ENCODE assay signal across 18 cellular contexts in the genomic region with DNA sequence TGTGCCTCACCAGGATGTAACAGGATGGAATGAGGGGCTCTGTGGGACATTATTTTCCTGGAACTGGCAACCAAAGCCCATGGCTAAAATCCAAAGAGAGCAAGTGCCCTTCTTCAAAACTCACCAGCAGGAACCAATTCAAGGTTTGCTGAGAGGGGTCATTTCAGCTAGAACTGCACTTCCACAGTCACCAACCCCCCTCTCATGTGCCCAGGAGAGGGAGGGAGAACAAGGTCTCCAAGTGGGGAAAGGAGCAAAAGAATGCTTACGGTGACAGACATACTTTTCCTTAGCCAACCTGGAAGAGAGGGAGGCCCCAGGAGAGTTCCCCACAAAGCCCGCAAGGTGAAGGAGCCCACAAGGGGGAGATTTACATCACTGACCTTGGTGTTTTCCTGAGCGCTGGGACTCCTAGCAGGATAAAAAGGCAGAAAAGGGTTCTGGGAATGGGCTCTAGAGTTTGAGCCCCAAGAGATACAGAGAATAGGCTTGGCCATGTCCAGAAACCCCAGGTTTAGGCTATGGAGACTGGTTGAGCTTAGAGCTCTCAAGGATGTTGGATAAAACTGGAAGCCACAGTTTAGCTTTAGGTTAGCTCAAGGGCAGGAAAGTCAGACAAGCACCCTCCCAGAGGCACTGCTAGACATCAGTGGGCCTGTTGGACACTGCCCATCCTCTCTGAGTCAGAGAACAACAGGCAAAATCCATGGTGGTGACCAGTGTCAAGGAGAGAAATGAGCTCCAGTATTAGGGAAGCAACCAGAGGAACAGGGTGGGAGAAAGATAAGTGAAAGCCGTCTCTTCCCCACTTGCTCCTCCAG.
A peak's percentile ranks its signal among the peaks of the same experiment; 100 is the strongest.
DNase-seq lines count a peak whose midpoint lies in the region; ATAC-seq, FAIRE-seq and TF ChIP-seq lines count a peak whose summit lies in the region.
"Had no signal": no experiment of that assay in that cellular context is flagged by ENCODE, and none has a peak within 500 bp of the region (broad histone marks: within the 10 kb centered on the region; RNA-seq: fewer than 3 reads in every experiment).

No MANE protein-coding gene starts in this region.

- intact Hi-C loops in left ventricle myocardium inferior (cut with micrococcal nuclease) = no loop called here
- intact Hi-C loops in posterior vena cava (cut with DNase I) = no loop called here

- no peaks in the 10 kb centered on the region for H3K9me3 Mint-ChIP-seq in WTC11
- H3K9me3 Mint-ChIP-seq: activated CD4-positive, alpha-beta memory T cell treated with anti-CD3 and anti-CD28 coated beads, Interleukin-2, amount 10 ng/mL, durations not matched to agents 7 days and 5 days had no signal

- no peaks in the 10 kb centered on the region; the same call in 1 of the 2 replicates for H3K27me3 Mint-ChIP-seq in WTC11 (ENCODE audit: low read depth)

- H3K36me3 ChIP-seq in left ventricle myocardium inferior (no peaks in the 10 kb centered on the region), rectal smooth muscle tissue (ENCODE audit: control insufficient read depth, insufficient read depth, low read length) (no peaks in the 10 kb centered on the region)

- ATAC-seq in WTC11 (peak; percentile 62), GM21381 (IDR thresholded peaks at IDR 0.05; ENCODE audit: unreplicated experiment) (no peak)

- no peak overlapping the region for H3K27ac Mint-ChIP-seq in WTC11
- H3K27ac Mint-ChIP-seq: activated CD4-positive, alpha-beta memory T cell treated with anti-CD3 and anti-CD28 coated beads, Interleukin-2, amount 10 ng/mL, durations not matched to agents 7 days and 5 days; CD4-positive, CD25-positive, alpha-beta regulatory T cell had no signal

- H3K27ac ChIP-seq in AG04450 (ENCODE audit: low read depth, low read length) = peak overlapping the region; percentile 57
- H3K27ac ChIP-seq in left ventricle myocardium inferior (replicated peaks) = peak overlapping the region; percentile 68
- peak overlapping the region; percentile 53 for H3K27ac ChIP-seq in rectal smooth muscle tissue (ENCODE audit: low read depth, low read length)
- H3K27ac ChIP-seq: PC-9 had no signal

- no peak overlapping the region for H3K9ac ChIP-seq in rectal smooth muscle tissue (ENCODE audit: low read length)

- no peaks in the 10 kb centered on the region for H3K27me3 ChIP-seq in AG04450 (ENCODE audit: control insufficient read depth, insufficient read depth, low read length)
- peaks cover 4% of the 10 kb centered on the region for H3K27me3 ChIP-seq in left ventricle myocardium inferior (ENCODE audit: low read depth)
- no peaks in the 10 kb centered on the region for H3K27me3 ChIP-seq in rectal smooth muscle tissue (ENCODE audit: control insufficient read depth, insufficient read depth, low read length)

- POLR2A ChIA-PET in AG04450 (lab: Yijun Ruan, JAX) = no interaction called here
- POLR2A ChIA-PET in WTC11 (lab: Charles Lee) = no interaction called here

- H3K4me1 Mint-ChIP-seq in WTC11 = peaks cover 14% of the 10 kb centered on the region
- H3K4me1 Mint-ChIP-seq: activated CD4-positive, alpha-beta memory T cell treated with anti-CD3 and anti-CD28 coated beads, Interleukin-2, amount 10 ng/mL, durations not matched to agents 7 days and 5 days; CD4-positive, CD25-positive, alpha-beta regulatory T cell had no signal

- no peaks in the 10 kb centered on the region for H3K9me3 ChIP-seq in AG04450 (ENCODE audit: control insufficient read depth, insufficient read depth, low read length)
- H3K9me3 ChIP-seq in left ventricle myocardium inferior (replicated peaks) = no peaks in the 10 kb centered on the region

- DNase-seq in AG04450 (ENCODE audit: low read depth, low spot score) (no peak), WTC11 (ENCODE audit: low spot score) (no peak), left ventricle myocardium inferior (no peak), frontal cortex (ENCODE audit: low spot score in 2 of 2) (no peak), H54 (ENCODE audit: insufficient read length, low spot score) (no peak), posterior vena cava (ENCODE audit: low spot score) (no peak)
- DNase-seq: activated CD4-positive, alpha-beta memory T cell treated with anti-CD3 and anti-CD28 coated beads, Interleukin-2, amount 10 ng/mL, durations not matched to agents 7 days and 5 days; amygdala; CD4-positive, CD25-positive, alpha-beta regulatory T cell; DMS79 treated with DMSO at 0.1 percent for 48 hours; islet precursor cell; MM.1S; NCI-H2029 treated with DMSO at 0.1 percent for 48 hours; NCI-H524; PC-9 had no signal

- FAIRE-seq in frontal cortex (lab: Jason Lieb, UNC) = no peak
- no peak for FAIRE-seq in H54 (lab: Jason Lieb, UNC)
- FAIRE-seq: A204.1 had no signal

- no peak overlapping the region for H3K4me3 Mint-ChIP-seq in WTC11
- H3K4me3 Mint-ChIP-seq: activated CD4-positive, alpha-beta memory T cell treated with anti-CD3 and anti-CD28 coated beads, Interleukin-2, amount 10 ng/mL, durations not matched to agents 7 days and 5 days; CD4-positive, CD25-positive, alpha-beta regulatory T cell had no signal

- CTCF ChIA-PET in AG04450 (lab: Charles Lee) = interaction anchor here (2.3 to 2.5 kb wide), 2 partner anchors 16 to 21 kb away, joined by 9 to 16 read pairs; no protein-coding TSS in a partner anchor
- CTCF ChIA-PET in WTC11 (lab: Charles Lee) = interaction anchor here (0.8 to 2.0 kb wide), 10 partner anchors 11 to 162 kb away, joined by 3 to 13 read pairs (median 3); no protein-coding TSS in a partner anchor

- no peaks in the 10 kb centered on the region for H3K36me3 Mint-ChIP-seq in WTC11
- H3K36me3 Mint-ChIP-seq: CD4-positive, CD25-positive, alpha-beta regulatory T cell had no signal

- TF ChIP-seq CTCF in AG04450 (IDR thresholded peaks at IDR 0.05; ENCODE audit: low read depth, low read length) (no peak), WTC11 (IDR thresholded peaks at IDR 0.05) (no peak), left ventricle myocardium inferior (IDR thresholded peaks at IDR 0.05; ENCODE audit: borderline replicate concordance) (no peak)

- TF ChIP-seq POLR2A in H54 (IDR thresholded peaks at IDR 0.05; ENCODE audit: low read depth, low read length) = no peak

- H3K4me1 ChIP-seq in left ventricle myocardium inferior = no peaks in the 10 kb centered on the region
- peaks cover 5% of the 10 kb centered on the region for H3K4me1 ChIP-seq in rectal smooth muscle tissue (ENCODE audit: control insufficient read depth, insufficient read depth, low read length)

- no peak overlapping the region for H3K4me3 ChIP-seq in AG04450 (ENCODE audit: low read depth, low read length)
- no peak overlapping the region for H3K4me3 ChIP-seq in left ventricle myocardium inferior
- H3K4me3 ChIP-seq in rectal smooth muscle tissue (ENCODE audit: low read length) = no peak overlapping the region
- H3K4me3 ChIP-seq: PC-9 had no signal

TF ChIP-seq in WTC11, 78 proteins besides CTCF, POLR2A, EP300 and RAD21 (continues in another document):
- TF ChIP-seq ZNF219 (CRISPR knock-in tag; IDR thresholded peaks at IDR 0.05; ENCODE audit: borderline replicate concordance) = no peak
- no peak for TF ChIP-seq NFATC4 (CRISPR knock-in tag; IDR thresholded peaks at IDR 0.05)
- TF ChIP-seq ARID4B (CRISPR knock-in tag; IDR thresholded peaks at IDR 0.05; ENCODE audit: borderline replicate concordance) = no peak
- TF ChIP-seq, protein P1, sequence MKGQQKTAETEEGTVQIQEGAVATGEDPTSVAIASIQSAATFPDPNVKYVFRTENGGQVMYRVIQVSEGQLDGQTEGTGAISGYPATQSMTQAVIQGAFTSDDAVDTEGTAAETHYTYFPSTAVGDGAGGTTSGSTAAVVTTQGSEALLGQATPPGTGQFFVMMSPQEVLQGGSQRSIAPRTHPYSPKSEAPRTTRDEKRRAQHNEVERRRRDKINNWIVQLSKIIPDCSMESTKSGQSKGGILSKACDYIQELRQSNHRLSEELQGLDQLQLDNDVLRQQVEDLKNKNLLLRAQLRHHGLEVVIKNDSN (CRISPR knock-in tag; IDR thresholded peaks at IDR 0.05) = no peak
